Comparison of ENCODE assay signal across 3 cellular contexts in the genomic region with DNA sequence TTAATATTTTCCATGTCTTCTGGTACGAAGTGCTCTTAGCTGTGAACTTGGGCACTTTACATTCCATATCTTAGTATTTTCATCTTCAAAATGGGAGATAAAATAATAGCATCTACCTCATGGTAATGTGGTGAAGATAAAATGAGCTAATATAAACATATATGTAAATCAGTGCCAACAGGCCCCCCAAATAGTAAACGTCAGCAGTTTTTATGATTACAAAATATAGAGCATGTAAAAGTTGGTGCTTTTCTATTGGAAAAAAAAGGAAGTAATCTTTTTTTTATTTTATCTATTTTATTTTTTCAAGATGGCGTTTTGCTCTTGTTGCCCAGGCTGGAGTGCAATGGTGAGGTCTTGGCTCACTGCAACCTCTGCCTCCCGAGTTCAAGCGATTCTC.
TF ChIP-seq lines count a peak whose summit lies in the region.

No MANE protein-coding gene starts in this region.

TF ChIP-seq in A549, 52 proteins besides CTCF, POLR2A, EP300 and RAD21:
- peak; percentile 78 for TF ChIP-seq MAFK (IDR thresholded peaks at IDR 0.05; ENCODE audit: partially characterized antibody)
- no peak for TF ChIP-seq HOXB13 (CRISPR knock-in tag; IDR thresholded peaks at IDR 0.05; ENCODE audit: low read depth)
TF ChIP-seq in A549: peak in this region for 1.

TF ChIP-seq in IMR-90, 13 proteins besides CTCF, POLR2A, EP300 and RAD21:
- TF ChIP-seq SMC3 (IDR thresholded peaks at IDR 0.05; ENCODE audit: low read depth, low read length) (no peak), MAFK (IDR thresholded peaks at IDR 0.05; ENCODE audit: low read depth, low read length) (peak; percentile 69), RCOR1 (IDR thresholded peaks at IDR 0.05; ENCODE audit: insufficient replicate concordance, low read length) (no peak)
- TF ChIP-seq, protein P1, sequence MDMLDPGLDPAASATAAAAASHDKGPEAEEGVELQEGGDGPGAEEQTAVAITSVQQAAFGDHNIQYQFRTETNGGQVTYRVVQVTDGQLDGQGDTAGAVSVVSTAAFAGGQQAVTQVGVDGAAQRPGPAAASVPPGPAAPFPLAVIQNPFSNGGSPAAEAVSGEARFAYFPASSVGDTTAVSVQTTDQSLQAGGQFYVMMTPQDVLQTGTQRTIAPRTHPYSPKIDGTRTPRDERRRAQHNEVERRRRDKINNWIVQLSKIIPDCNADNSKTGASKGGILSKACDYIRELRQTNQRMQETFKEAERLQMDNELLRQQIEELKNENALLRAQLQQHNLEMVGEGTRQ (IDR thresholded peaks at IDR 0.05; ENCODE audit: low read depth, low read length): no peak
TF ChIP-seq in IMR-90: peak in this region for 1.

TF ChIP-seq in K562, 482 proteins besides CTCF, POLR2A, EP300 and RAD21:
- TF ChIP-seq MAFF (IDR thresholded peaks at IDR 0.05; ENCODE audit: low read length) (peak; percentile 52), TAF7 (tag; IDR thresholded peaks at IDR 0.05) (no peak), HDAC6 (IDR thresholded peaks at IDR 0.05; ENCODE audit: low read depth, low read length) (no peak), GABPB2 (CRISPR knock-in tag; conservative IDR thresholded peaks at IDR 0.05) (no peak), YY1 (IDR thresholded peaks at IDR 0.05; ENCODE audit: borderline replicate concordance in 1 of 3, control insufficient read depth in 1 of 3, extremely low read depth in 1 of 3, insufficient read depth in 3 of 3, insufficient read length in 1 of 3, insufficient replicate concordance in 2 of 3, low read depth in 1 of 3, low read length in 2 of 3) (no peak), MED1 (CRISPR knock-in tag; IDR thresholded peaks at IDR 0.05; ENCODE audit: borderline replicate concordance) (no peak), CBX5 (IDR thresholded peaks at IDR 0.05; ENCODE audit: borderline replicate concordance, low read depth) (no peak), GTF2A2 (tag; IDR thresholded peaks at IDR 0.05) (no peak), MAFK (IDR thresholded peaks at IDR 0.05; ENCODE audit: low read length) (peak; percentile 65), MAFG (tag; conservative IDR thresholded peaks at IDR 0.05) (0 out of 2 replicates have a peak, but pooled peaks have one; percentile 14), ZNF23 (CRISPR knock-in tag; IDR thresholded peaks at IDR 0.05) (no peak), NBN (IDR thresholded peaks at IDR 0.05; ENCODE audit: low read depth) (no peak), ZNF316 (IDR thresholded peaks at IDR 0.05) (peak; percentile 29; the same call in 1 of the 2 replicates)
- TF ChIP-seq, protein P2, sequence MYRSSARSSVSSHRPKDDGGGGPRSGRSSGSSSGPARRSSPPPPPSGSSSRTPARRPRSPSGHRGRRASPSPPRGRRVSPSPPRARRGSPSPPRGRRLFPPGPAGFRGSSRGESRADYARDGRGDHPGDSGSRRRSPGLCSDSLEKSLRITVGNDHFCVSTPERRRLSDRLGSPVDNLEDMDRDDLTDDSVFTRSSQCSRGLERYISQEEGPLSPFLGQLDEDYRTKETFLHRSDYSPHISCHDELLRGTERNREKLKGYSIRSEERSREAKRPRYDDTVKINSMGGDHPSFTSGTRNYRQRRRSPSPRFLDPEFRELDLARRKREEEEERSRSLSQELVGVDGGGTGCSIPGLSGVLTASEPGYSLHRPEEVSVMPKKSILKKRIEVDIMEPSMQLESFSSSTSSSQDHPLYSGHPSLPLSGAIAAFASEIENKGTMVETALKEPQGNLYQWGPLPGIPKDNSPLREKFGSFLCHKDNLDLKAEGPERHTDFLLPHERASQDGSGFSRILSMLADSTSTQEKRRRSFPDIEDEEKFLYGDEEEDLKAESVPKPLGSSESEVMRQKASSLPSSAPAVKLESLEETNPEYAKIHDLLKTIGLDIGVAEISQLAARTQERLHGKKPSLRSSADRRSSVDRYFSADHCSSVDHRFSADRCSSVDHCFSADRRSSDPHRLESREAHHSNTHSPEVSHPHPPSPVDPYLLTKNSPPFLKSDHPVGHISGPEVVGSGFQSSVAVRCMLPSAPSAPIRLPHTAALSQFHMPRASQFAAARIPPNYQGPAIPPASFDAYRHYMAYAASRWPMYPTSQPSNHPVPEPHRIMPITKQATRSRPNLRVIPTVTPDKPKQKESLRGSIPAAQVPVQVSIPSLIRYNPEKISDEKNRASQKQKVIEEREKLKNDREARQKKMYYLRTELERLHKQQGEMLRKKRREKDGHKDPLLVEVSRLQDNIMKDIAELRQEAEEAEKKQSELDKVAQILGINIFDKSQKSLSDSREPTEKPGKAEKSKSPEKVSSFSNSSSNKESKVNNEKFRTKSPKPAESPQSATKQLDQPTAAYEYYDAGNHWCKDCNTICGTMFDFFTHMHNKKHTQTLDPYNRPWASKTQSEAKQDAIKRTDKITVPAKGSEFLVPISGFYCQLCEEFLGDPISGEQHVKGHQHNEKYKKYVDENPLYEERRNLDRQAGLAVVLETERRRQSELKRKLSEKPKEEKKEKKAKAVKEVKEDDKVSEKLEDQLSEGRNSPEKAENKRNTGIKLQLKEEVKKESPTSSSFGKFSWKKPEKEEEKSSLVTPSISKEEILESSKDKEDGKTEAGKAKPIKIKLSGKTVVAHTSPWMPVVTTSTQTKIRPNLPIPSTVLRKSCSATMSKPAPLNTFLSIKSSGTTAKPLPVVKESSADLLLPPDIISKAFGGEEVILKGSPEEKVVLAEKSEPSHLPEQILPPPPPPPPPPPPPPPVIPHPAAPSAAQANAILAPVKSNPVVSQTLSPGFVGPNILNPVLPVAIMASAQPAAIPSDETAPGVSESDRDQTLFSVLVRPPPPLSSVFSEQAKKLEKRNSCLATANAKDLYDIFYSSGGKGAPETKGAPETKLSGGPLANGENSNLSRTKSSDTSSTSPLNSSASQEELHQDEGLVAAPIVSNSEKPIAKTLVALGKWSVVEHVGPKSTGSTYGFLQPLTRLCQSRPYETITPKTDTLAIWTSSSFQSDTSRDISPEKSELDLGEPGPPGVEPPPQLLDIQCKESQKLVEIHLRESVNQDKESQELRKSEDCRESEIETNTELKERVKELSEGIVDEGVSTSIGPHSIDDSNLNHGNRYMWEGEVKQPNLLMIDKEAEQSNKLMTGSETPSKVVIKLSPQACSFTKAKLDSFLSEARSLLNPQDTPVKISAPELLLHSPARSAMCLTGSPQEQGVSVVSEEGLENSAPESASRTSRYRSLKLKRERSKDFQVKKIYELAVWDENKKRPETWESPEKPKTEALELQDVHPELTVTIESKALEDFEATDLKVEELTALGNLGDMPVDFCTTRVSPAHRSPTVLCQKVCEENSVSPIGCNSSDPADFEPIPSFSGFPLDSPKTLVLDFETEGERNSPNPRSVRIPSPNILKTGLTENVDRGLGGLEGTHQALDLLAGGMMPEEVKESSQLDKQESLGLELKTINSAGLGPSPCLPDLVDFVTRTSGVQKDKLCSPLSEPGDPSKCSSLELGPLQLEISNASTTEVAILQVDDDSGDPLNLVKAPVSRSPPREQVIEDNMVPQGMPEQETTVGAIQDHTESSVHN (IDR thresholded peaks at IDR 0.05; ENCODE audit: borderline replicate concordance in 1 of 2, low read depth in 1 of 2): no peak
